ENCODE assay signal across 8 cellular contexts in genomic region chr9:120868339-120868675, GRCh38. TPM values are rescaled to one million over a fixed set of nuclear protein-coding genes. Genes with fewer than 3 reads are reported as not detected.
DNase-seq lines count a peak whose midpoint lies in the region; ATAC-seq, FAIRE-seq and TF ChIP-seq lines count a peak whose summit lies in the region.

No MANE protein-coding gene starts in this region.

- peak overlapping the region; percentile 82 to 86 (median 84) for H3K27ac ChIP-seq in gastrocnemius medialis

- H3K36me3 ChIP-seq in gastrocnemius medialis, result peaks cover 0 to 6% of the 10 kb centered on the region in 2 donors

- no peaks in the 10 kb centered on the region for H3K27me3 ChIP-seq in gastrocnemius medialis

- H3K4me3 ChIP-seq in gastrocnemius medialis, result peak overlapping the region; percentile 50 to 75 (median 70)

- TF ChIP-seq POLR2A in GM15510 (IDR thresholded peaks at IDR 0.05; ENCODE audit: borderline replicate concordance, extremely low read depth, insufficient read length), result peak; percentile 8
- TF ChIP-seq POLR2A in gastrocnemius medialis (IDR thresholded peaks at IDR 0.05), result peak; percentile 5 to 31

- in situ Hi-C loops in gastrocnemius medialis (cut with MboI; ENCODE audit: low sequenced_read_pairs in 4 of 4), result loop anchor here in 1 of 4 donors (25.0 kb wide), 1 partner anchor 194 kb away; the partner anchor contains the start of genes C5 and CNTRL

- ATAC-seq in gastrocnemius medialis (peak; percentile 54 to 70), HG02840 (IDR thresholded peaks at IDR 0.05; ENCODE audit: low FRiP score, unreplicated experiment) (no peak)

- peaks cover 4 to 8% of the 10 kb centered on the region in 2 donors for H3K4me1 ChIP-seq in gastrocnemius medialis

- no peak for FAIRE-seq in GM19239 (lab: Jason Lieb, UNC)

- peak; percentile 47 for DNase-seq in SIG-M5 (lab: John Stamatoyannopoulos, UW)
- DNase-seq in fibroblast of gingiva (ENCODE audit: low read depth), result peak; percentile 85
- DNase-seq in gastrocnemius medialis, result no peak
- no peak for DNase-seq in iPS-NIHi7 (ENCODE audit: extremely low spot score)
- no peak for DNase-seq in GM19239 (ENCODE audit: insufficient read length, low spot score)
- DNase-seq in pons (ENCODE audit: low spot score), result no peak

- TF ChIP-seq CTCF in gastrocnemius medialis (IDR thresholded peaks at IDR 0.05 in 4 of 5, conservative IDR thresholded peaks at IDR 0.05 in 1 of 5), result no peak

- no peaks in the 10 kb centered on the region for H3K9me3 ChIP-seq in gastrocnemius medialis

- intact Hi-C loops in gastrocnemius medialis (cut with DNase I; ENCODE audit: low total_unique reads), result loop anchor here (1.0 to 2.0 kb wide), 3 partner anchors 60 to 154 kb away; partner anchors contain the start of genes FBXW2 and MEGF9

RNA-seq across cellular contexts. Expression of gene PHF19, which starts 8.7 kb away (rescaled TPM):
- 10 to 100 TPM in 2 of 4 donors, 1 to 10 TPM in 2; 9.2 to 12.5 (median 10.8) TPM for total RNA-seq in gastrocnemius medialis

RNA-seq across cellular contexts. Expression of gene PSMD5, which starts 25.6 kb away (rescaled TPM):
- total RNA-seq in gastrocnemius medialis, result 10 to 100 TPM in 3 of 4 donors, 1 to 10 TPM in 1; 9.3 to 35.3 (median 12.6) TPM

RNA-seq across cellular contexts. Expression of gene TRAF1, which starts 58.3 kb away (rescaled TPM):
- 1 to 10 TPM in 1 of 4 donors, under 1 TPM in 3; 0.42 to 1.6 (median 0.77) TPM for total RNA-seq in gastrocnemius medialis

Comparison
In these comparisons a context has a peak if more than half of its experiments do, and no peak if none do; other contexts are left out.
1. DNase-seq: peak in SIG-M5 (single experiment) and fibroblast of gingiva (single experiment); none in gastrocnemius medialis (0 of 2), iPS-NIHi7 (single experiment), GM19239 (single experiment) and pons (single experiment).